35 cellular contexts compared by ENCODE assay signal in the genomic region with DNA sequence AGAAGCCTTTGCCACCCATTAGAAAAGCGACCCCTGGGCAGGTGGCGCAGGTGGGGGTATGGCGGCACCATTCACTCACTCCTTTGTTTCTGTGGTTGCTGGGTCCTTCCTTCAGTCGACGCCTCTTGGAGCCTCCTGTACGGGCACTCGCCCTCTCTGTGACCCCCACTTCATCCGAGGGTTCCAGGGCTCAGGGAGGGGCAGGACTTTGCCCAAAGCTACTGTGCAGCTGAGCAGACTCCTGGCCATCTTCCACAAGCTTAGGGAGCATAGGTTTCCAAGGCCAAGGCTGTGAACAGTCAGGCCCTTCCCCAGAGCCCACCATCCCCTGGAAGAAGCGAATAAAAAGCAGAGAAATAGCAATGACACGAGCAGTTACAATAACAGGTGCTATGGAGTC.
"Had no signal": no experiment of that assay in that cellular context is flagged by ENCODE, and none has a peak within 500 bp of the region (broad histone marks: within the 10 kb centered on the region; RNA-seq: fewer than 3 reads in every experiment).

No MANE protein-coding gene starts in this region.

- H3K4me3 Mint-ChIP-seq: activated CD4-positive, alpha-beta memory T cell treated with anti-CD3 and anti-CD28 coated beads for 36 hours; activated CD4-positive, alpha-beta T cell treated with anti-CD3 and anti-CD28 coated beads for 36 hours; activated CD4-positive, alpha-beta T cell treated with anti-CD3 and anti-CD28 coated beads, Interleukin-2, amount 10 ng/mL, durations not matched to agents 24 days and 14 days; activated CD8-positive, alpha-beta memory T cell treated with anti-CD3 and anti-CD28 coated beads, Interleukin-2, amount 10 ng/mL, durations not matched to agents 7 days and 5 days; activated CD8-positive, alpha-beta T cell treated with anti-CD3 and anti-CD28 coated beads, Interleukin-2, amount 10 ng/mL, durations not matched to agents 7 days and 5 days; activated naive CD4-positive, alpha-beta T cell treated with anti-CD3 and anti-CD28 coated beads for 36 hours; activated naive CD4-positive, alpha-beta T cell treated with anti-CD3 and anti-CD28 coated beads, Interleukin-2, amount 50 U/mL, for 24 hours; activated naive CD8-positive, alpha-beta T cell treated with anti-CD3 and anti-CD28 coated beads for 36 hours; activated naive CD8-positive, alpha-beta T cell treated with anti-CD3 and anti-CD28 coated beads, Interleukin-2, amount 50 U/mL, for 24 hours; activated T-helper 1 cell treated with anti-CD3 and anti-CD28 coated beads, Interleukin-12 subunit alpha, Interleukin-12 subunit beta, Interleukin-2, Interleukin-4 antibody, amounts not matched to agents 30 ng/mL and 10 ng/mL and 1 ng/mL, durations not matched to agents 14 hours and 24 hours and 36 hours; central memory CD8-positive, alpha-beta T cell; dendritic cell treated with granulocyte-macrophage colony-stimulating factor and Interleukin-4, amounts not matched to agents 40 ng/mL and 50 ng/mL, for 4 days; endodermal cell; T-helper 17 cell; T-helper 2 cell treated with Interferon-gamma antibody and Interleukin-4, amounts not matched to agents 5 μg/mL and 100 μg/mL, for 36 hours had no signal

- H3K4me1 ChIP-seq: adrenal gland had no signal

- FAIRE-seq: bronchial epithelial cell, frontal cortex had no signal

- ATAC-seq: activated CD4-positive, alpha-beta T cell treated with anti-CD3 and anti-CD28 coated beads for 36 hours; activated CD8-positive, alpha-beta memory T cell treated with anti-CD3 and anti-CD28 coated beads, Interleukin-2, amount 10 ng/mL, durations not matched to agents 7 days and 5 days; activated CD8-positive, alpha-beta T cell treated with anti-CD3 and anti-CD28 coated beads, Interleukin-2, amount 10 ng/mL, durations not matched to agents 7 days and 5 days; activated naive CD8-positive, alpha-beta T cell treated with anti-CD3 and anti-CD28 coated beads, Interleukin-2, amount 50 U/mL, for 24 hours; esophagus mucosa; T-helper 17 cell had no signal

- H3K9me3 Mint-ChIP-seq: activated naive CD4-positive, alpha-beta T cell treated with anti-CD3 and anti-CD28 coated beads, Interleukin-2, amount 50 U/mL, for 24 hours; dendritic cell treated with granulocyte-macrophage colony-stimulating factor and Interleukin-4, amounts not matched to agents 40 ng/mL and 50 ng/mL, for 4 days had no signal

- H3K9me3 ChIP-seq: adrenal gland had no signal

- H3K36me3 Mint-ChIP-seq: activated CD4-positive, alpha-beta memory T cell treated with anti-CD3 and anti-CD28 coated beads for 36 hours; activated CD8-positive, alpha-beta memory T cell treated with anti-CD3 and anti-CD28 coated beads, Interleukin-2, amount 10 ng/mL, durations not matched to agents 7 days and 5 days; activated naive CD4-positive, alpha-beta T cell treated with anti-CD3 and anti-CD28 coated beads, Interleukin-2, amount 50 U/mL, for 24 hours; activated naive CD8-positive, alpha-beta T cell treated with anti-CD3 and anti-CD28 coated beads for 36 hours had no signal

- H3K27ac ChIP-seq: adrenal gland, brain microvascular endothelial cell, coronary artery, dorsolateral prefrontal cortex had no signal

- H3K27me3 Mint-ChIP-seq: activated CD4-positive, alpha-beta T cell treated with anti-CD3 and anti-CD28 coated beads, Interleukin-2, amount 10 ng/mL, durations not matched to agents 24 days and 14 days; activated CD8-positive, alpha-beta memory T cell treated with anti-CD3 and anti-CD28 coated beads, Interleukin-2, amount 10 ng/mL, durations not matched to agents 7 days and 5 days; activated naive CD4-positive, alpha-beta T cell treated with anti-CD3 and anti-CD28 coated beads, Interleukin-2, amount 50 U/mL, for 24 hours; dendritic cell treated with granulocyte-macrophage colony-stimulating factor and Interleukin-4, amounts not matched to agents 40 ng/mL and 50 ng/mL, for 4 days had no signal

- H3K36me3 ChIP-seq: adrenal gland, brain microvascular endothelial cell had no signal

- H3K27me3 ChIP-seq: adrenal gland, brain microvascular endothelial cell had no signal

- H3K4me3 ChIP-seq: adrenal gland, coronary artery, dorsolateral prefrontal cortex had no signal

- DNase-seq: activated CD4-positive, alpha-beta memory T cell treated with anti-CD3 and anti-CD28 coated beads for 36 hours; activated CD4-positive, alpha-beta T cell treated with anti-CD3 and anti-CD28 coated beads for 36 hours; activated CD4-positive, alpha-beta T cell treated with anti-CD3 and anti-CD28 coated beads, Interleukin-2, amount 10 ng/mL, durations not matched to agents 24 days and 14 days; activated CD4-positive, CD25-positive, alpha-beta regulatory T cell; activated CD4-positive, CD25-positive, alpha-beta regulatory T cell treated with anti-CD3 and anti-CD28 coated beads, Interleukin-2, amount 50 U/mL, for 72 hours; activated CD8-positive, alpha-beta memory T cell treated with anti-CD3 and anti-CD28 coated beads, Interleukin-2, amount 10 ng/mL, durations not matched to agents 7 days and 5 days; activated CD8-positive, alpha-beta memory T cell treated with anti-CD3 and anti-CD28 coated beads, Interleukin-2, amount 50 U/mL, for 4 hours; activated CD8-positive, alpha-beta T cell treated with anti-CD3 and anti-CD28 coated beads, Interleukin-2, amount 10 ng/mL, durations not matched to agents 7 days and 5 days; activated effector memory CD4-positive, alpha-beta T cell treated with anti-CD3 and anti-CD28 coated beads, Interleukin-2, amount 50 U/mL, for 16 hours; activated naive CD4-positive, alpha-beta T cell treated with anti-CD3 and anti-CD28 coated beads for 36 hours; activated naive CD8-positive, alpha-beta T cell treated with anti-CD3 and anti-CD28 coated beads for 36 hours; activated naive CD8-positive, alpha-beta T cell treated with anti-CD3 and anti-CD28 coated beads, Interleukin-2, amount 50 U/mL, for 24 hours; activated T-cell treated with anti-CD3 and anti-CD28 coated beads, Interleukin-2, amount 50 U/mL, for 1 hour; activated T-cell treated with anti-CD3 and anti-CD28 coated beads, Interleukin-2, amount 50 U/mL, for 48 hours; adrenal gland; aorta; brain microvascular endothelial cell; dorsolateral prefrontal cortex; effector memory CD4-positive, alpha-beta T cell; endodermal cell; foreskin fibroblast; glutamatergic neuron; T-helper 1 cell; T-helper 17 cell; T1000 had no signal

- H3K27ac Mint-ChIP-seq: activated CD4-positive, alpha-beta memory T cell treated with anti-CD3 and anti-CD28 coated beads for 36 hours; activated CD4-positive, alpha-beta T cell treated with anti-CD3 and anti-CD28 coated beads for 36 hours; activated CD4-positive, alpha-beta T cell treated with anti-CD3 and anti-CD28 coated beads, Interleukin-2, amount 10 ng/mL, durations not matched to agents 24 days and 14 days; activated CD8-positive, alpha-beta memory T cell treated with anti-CD3 and anti-CD28 coated beads, Interleukin-2, amount 10 ng/mL, durations not matched to agents 7 days and 5 days; activated CD8-positive, alpha-beta T cell treated with anti-CD3 and anti-CD28 coated beads, Interleukin-2, amount 10 ng/mL, durations not matched to agents 7 days and 5 days; activated naive CD4-positive, alpha-beta T cell treated with anti-CD3 and anti-CD28 coated beads for 36 hours; activated naive CD4-positive, alpha-beta T cell treated with anti-CD3 and anti-CD28 coated beads, Interleukin-2, amount 50 U/mL, for 24 hours; activated naive CD8-positive, alpha-beta T cell treated with anti-CD3 and anti-CD28 coated beads for 36 hours; activated naive CD8-positive, alpha-beta T cell treated with anti-CD3 and anti-CD28 coated beads, Interleukin-2, amount 50 U/mL, for 24 hours; activated T-helper 1 cell treated with anti-CD3 and anti-CD28 coated beads, Interleukin-12 subunit alpha, Interleukin-12 subunit beta, Interleukin-2, Interleukin-4 antibody, amounts not matched to agents 30 ng/mL and 10 ng/mL and 1 ng/mL, durations not matched to agents 14 hours and 24 hours and 36 hours; activated T-helper 2 cell treated with anti-CD3 and anti-CD28 coated beads, Interferon-gamma antibody, Interleukin-2, Interleukin-4, amounts not matched to agents 10 μg/mL and 5 μg/mL and 100 μg/mL, durations not matched to agents 14 hours and 24 hours and 36 hours; dendritic cell treated with granulocyte-macrophage colony-stimulating factor and Interleukin-4, amounts not matched to agents 40 ng/mL and 50 ng/mL, for 4 days; endodermal cell; T-helper 17 cell; T-helper 2 cell treated with Interferon-gamma antibody and Interleukin-4, amounts not matched to agents 5 μg/mL and 100 μg/mL, for 36 hours had no signal

- H3K4me1 Mint-ChIP-seq: activated CD4-positive, alpha-beta T cell treated with anti-CD3 and anti-CD28 coated beads for 36 hours; activated CD4-positive, alpha-beta T cell treated with anti-CD3 and anti-CD28 coated beads, Interleukin-2, amount 10 ng/mL, durations not matched to agents 24 days and 14 days; activated CD8-positive, alpha-beta memory T cell treated with anti-CD3 and anti-CD28 coated beads, Interleukin-2, amount 10 ng/mL, durations not matched to agents 7 days and 5 days; activated naive CD4-positive, alpha-beta T cell treated with anti-CD3 and anti-CD28 coated beads, Interleukin-2, amount 50 U/mL, for 24 hours; activated naive CD8-positive, alpha-beta T cell treated with anti-CD3 and anti-CD28 coated beads for 36 hours; activated naive CD8-positive, alpha-beta T cell treated with anti-CD3 and anti-CD28 coated beads, Interleukin-2, amount 50 U/mL, for 24 hours; central memory CD8-positive, alpha-beta T cell had no signal
